ENCODE assay signal across 8 cellular contexts in genomic region chr7:23469150-23469960, GRCh38. TPM values are rescaled to one million over a fixed set of nuclear protein-coding genes. Genes with fewer than 3 reads are reported as not detected.
A peak's percentile ranks its signal among the peaks of the same experiment; 100 is the strongest.
DNase-seq lines count a peak whose midpoint lies in the region; ATAC-seq, FAIRE-seq and TF ChIP-seq lines count a peak whose summit lies in the region.

No MANE protein-coding gene starts in this region.

- H3K56ac ChIP-seq in H1 (replicated peaks; ENCODE audit: insufficient read length, low read depth, low read length), result peak overlapping the region; percentile 65

- peak overlapping the region; percentile 73 for H4K5ac ChIP-seq in H1 (ENCODE audit: insufficient read length, low read depth, low read length)

- no peaks in the 10 kb centered on the region for H3K9me3 Mint-ChIP-seq in Calu3 (ENCODE audit: low read depth, unreplicated experiment)
- H3K9me3 Mint-ChIP-seq in natural killer cell treated with Interleukin-12 subunit alpha and Interleukin-12 subunit beta and Interleukin-15 and Interleukin-18, amount 100 ng/mL, for 72 hours, result no peaks in the 10 kb centered on the region

- peak overlapping the region; percentile 80 for H3K27ac Mint-ChIP-seq in Calu3 (ENCODE audit: unreplicated experiment)
- H3K27ac Mint-ChIP-seq in natural killer cell treated with Interleukin-12 subunit alpha and Interleukin-12 subunit beta and Interleukin-15 and Interleukin-18, amount 100 ng/mL, for 72 hours, result no peak overlapping the region

- H2BK5ac ChIP-seq in H1 (ENCODE audit: low read depth, low read length), result peak overlapping the region; percentile 85

- TF ChIP-seq CTCF in Calu3 (IDR thresholded peaks at IDR 0.05; ENCODE audit: unreplicated experiment), result no peak
- TF ChIP-seq CTCF in H1 (IDR thresholded peaks at IDR 0.05; ENCODE audit: control extremely low read depth in 1 of 3, insufficient read depth in 1 of 3, low read depth in 1 of 3, low read length in 3 of 3), result no peak

- ATAC-seq in natural killer cell treated with Interleukin-12 subunit alpha and Interleukin-12 subunit beta and Interleukin-15 and Interleukin-18, amount 100 ng/mL, for 72 hours, result peak; percentile 11 to 43
- no peak for ATAC-seq in GM21381 (IDR thresholded peaks at IDR 0.05; ENCODE audit: unreplicated experiment)

- peaks cover 0 to 10% (median 4%) of the 10 kb centered on the region in 4 experiments; a peak in 3 of 7 replicates for H3K4me1 ChIP-seq in H1 (replicated peaks in 1 of 4; ENCODE audit: control insufficient read depth in 3 of 4, insufficient read depth in 4 of 4, low read length in 3 of 4)

- TF ChIP-seq RAD21 in H1 (IDR thresholded peaks at IDR 0.05 in 1 of 2, conservative IDR thresholded peaks at IDR 0.05 in 1 of 2; ENCODE audit: low read depth in 2 of 2, low read length in 2 of 2), result no peak; a peak in 1 of 4 replicates

- peak overlapping the region; percentile 89 for H4K91ac ChIP-seq in H1 (replicated peaks; ENCODE audit: insufficient read length, low read length)

- TF ChIP-seq POLR2A in H1 (IDR thresholded peaks at IDR 0.05; ENCODE audit: control extremely low read depth in 1 of 2, low read depth in 2 of 2, low read length in 2 of 2), result no peak

- H3K36me3 Mint-ChIP-seq in Calu3 (ENCODE audit: insufficient read depth, unreplicated experiment), result peaks cover 85% of the 10 kb centered on the region
- H3K36me3 Mint-ChIP-seq in natural killer cell treated with Interleukin-12 subunit alpha and Interleukin-12 subunit beta and Interleukin-15 and Interleukin-18, amount 100 ng/mL, for 72 hours, result peaks cover 5% of the 10 kb centered on the region

- no peak overlapping the region for H2BK15ac ChIP-seq in H1 (ENCODE audit: low read length)

- no TSS peak for BruUV-seq in Calu3 (replicated peaks; lab: Mats Ljungman, UMichigan)

- CTCF ChIA-PET in Calu3 (lab: Charles Lee), result interaction anchor here (1.2 to 1.3 kb wide), 2 partner anchors 111 to 196 kb away, joined by 4 to 5 read pairs; no protein-coding TSS in a partner anchor
- CTCF ChIA-PET in H1 (lab: Charles Lee; ENCODE audit: partially characterized antibody), result no interaction called here

- no peak for FAIRE-seq in H1 (lab: Jason Lieb, UNC)

- H3K9ac ChIP-seq in H1 (replicated peaks in 1 of 4; ENCODE audit: extremely low read depth in 1 of 4, low read depth in 3 of 4, low read length in 3 of 4), result peak overlapping the region; percentile 82 to 99 (median 90)

- H2AK5ac ChIP-seq in H1 (ENCODE audit: low read depth, low read length), result no peak overlapping the region

- H3K18ac ChIP-seq in H1 (ENCODE audit: extremely low read depth, low read length), result peak overlapping the region; percentile 73

- no peak overlapping the region for H2BK12ac ChIP-seq in H1 (ENCODE audit: low read depth, low read length)

- H2BK20ac ChIP-seq in H1 (ENCODE audit: low read length), result no peak overlapping the region

- peaks cover 31% of the 10 kb centered on the region for H3K4me1 Mint-ChIP-seq in Calu3 (ENCODE audit: low read depth, unreplicated experiment)
- peaks cover 30 to 31% of the 10 kb centered on the region in 2 donors for H3K4me1 Mint-ChIP-seq in natural killer cell treated with Interleukin-12 subunit alpha and Interleukin-12 subunit beta and Interleukin-15 and Interleukin-18, amount 100 ng/mL, for 72 hours (ENCODE audit: low read depth in 2 of 2)

- peak overlapping the region; percentile 86 for H3K4me3 Mint-ChIP-seq in Calu3 (ENCODE audit: low read depth, unreplicated experiment)
- peak overlapping the region; percentile 84 for H3K4me3 Mint-ChIP-seq in natural killer cell treated with Interleukin-12 subunit alpha and Interleukin-12 subunit beta and Interleukin-15 and Interleukin-18, amount 100 ng/mL, for 72 hours

- peaks cover 0 to 10% (median 0%) of the 10 kb centered on the region in 4 experiments; a peak in 1 of 8 replicates for H3K36me3 ChIP-seq in H1 (ENCODE audit: control insufficient read depth in 2 of 4, insufficient read depth in 4 of 4, low read length in 3 of 4)

- H3K4me2 ChIP-seq in H1 (ENCODE audit: insufficient read depth in 1 of 2, low read depth in 2 of 2, low read length in 2 of 2), result peak overlapping the region; percentile 90 to 93

- H3K79me1 ChIP-seq in H1 (ENCODE audit: low read depth, low read length), result no peaks in the 10 kb centered on the region

- no peaks in the 10 kb centered on the region for H3K27me3 Mint-ChIP-seq in Calu3 (ENCODE audit: unreplicated experiment)
- peaks cover 42 to 76% of the 10 kb centered on the region in 2 donors for H3K27me3 Mint-ChIP-seq in natural killer cell treated with Interleukin-12 subunit alpha and Interleukin-12 subunit beta and Interleukin-15 and Interleukin-18, amount 100 ng/mL, for 72 hours

- H3K14ac ChIP-seq in H1 (ENCODE audit: insufficient read length), result peak overlapping the region; percentile 70

- H4K20me1 ChIP-seq in H1 (replicated peaks in 1 of 2; ENCODE audit: control insufficient read depth in 1 of 2, insufficient read depth in 2 of 2, low read length in 2 of 2), result peaks cover 9 to 13% of the 10 kb centered on the region in 2 experiments

- H3K9me3 ChIP-seq in H1 (ENCODE audit: insufficient read depth in 2 of 2, low read depth in 1 of 2, low read length in 1 of 2), result no peaks in the 10 kb centered on the region

- no peak for TF ChIP-seq EP300 in H1 (IDR thresholded peaks at IDR 0.05; ENCODE audit: borderline replicate concordance in 1 of 2, low read depth in 2 of 2, low read length in 2 of 2)

- peak; percentile 50 for DNase-seq in Calu3
- DNase-seq in HCEC 1CT, result peak; percentile 38
- DNase-seq in T-helper 9 cell, result peak; percentile 19
- DNase-seq in H1 (ENCODE audit: low read depth in 1 of 2, low spot score in 2 of 2), result peak in 1 of 2 experiments; percentile 52
- DNase-seq in natural killer cell treated with Interleukin-12 subunit alpha and Interleukin-12 subunit beta and Interleukin-15 and Interleukin-18, amount 100 ng/mL, for 72 hours (ENCODE audit: low spot score), result no peak
- no peak for DNase-seq in iPS-NIHi11 (ENCODE audit: low spot score)
- DNase-seq in KG1 (lab: John Stamatoyannopoulos, UW), result no peak

- peak overlapping the region; percentile 19 for H3K4ac ChIP-seq in H1 (replicated peaks; ENCODE audit: insufficient read length, low read depth, low read length)

- H2AFZ ChIP-seq in H1 (ENCODE audit: low read length), result no peak overlapping the region

- H3K27me3 ChIP-seq in H1 (replicated peaks in 1 of 4; ENCODE audit: control insufficient read depth in 3 of 4, extremely low read depth in 1 of 4, insufficient read depth in 3 of 4, low read length in 3 of 4), result no peaks in the 10 kb centered on the region

- 1% methylated on average over 50 of the region's 91 CpGs; no CpG with 5 or more reads in 1 of the 2 experiments for WGBS in H1 (ENCODE audit: extremely low coverage in 1 of 2, insufficient coverage in 1 of 2, insufficient read length in 1 of 2, insufficient replicate concordance in 2 of 2, low coverage in 1 of 2, low lambda C conversion rate in 2 of 2, missing lambda C conversion rate in 1 of 2), 2 experiments

- POLR2A ChIA-PET in H1 (lab: Charles Lee; ENCODE audit: partially characterized antibody), result interaction anchor here (0.9 to 3.3 kb wide), 11 partner anchors 8 to 153 kb away, joined by 3 to 12 read pairs (median 4); partner anchors contain the start of gene TRA2A

- intact Hi-C loops in Calu3 (cut with micrococcal nuclease; ENCODE audit: unreplicated experiment), result no loop called here

- peak overlapping the region; percentile 93; the same call in 1 of the 2 replicates for H4K8ac ChIP-seq in H1 (ENCODE audit: extremely low read depth, insufficient read depth, low read length)

- peak overlapping the region; percentile 81 to 95 (median 88) for H3K4me3 ChIP-seq in H1 (ENCODE audit: extremely low read depth in 1 of 4, insufficient read depth in 2 of 4, low read depth in 3 of 4, low read length in 4 of 4)

- H2BK120ac ChIP-seq in H1 (replicated peaks; ENCODE audit: low read depth, low read length), result peak overlapping the region; percentile 24

- peak overlapping the region; percentile 86; the same call in 1 of the 2 replicates for H3K27ac ChIP-seq in H1 (ENCODE audit: low read depth, low read length)

- H3K23ac ChIP-seq in H1 (ENCODE audit: insufficient read length), result peak overlapping the region; percentile 12

- peaks cover 14% of the 10 kb centered on the region; the same call in 1 of the 2 replicates for H3K23me2 ChIP-seq in H1 (ENCODE audit: low read depth, low read length)

- peaks cover 28 to 80% of the 10 kb centered on the region in 2 experiments for H3K79me2 ChIP-seq in H1 (ENCODE audit: control insufficient read depth in 1 of 2, insufficient read depth in 2 of 2, low read length in 2 of 2)

TF ChIP-seq in H1, 55 proteins besides CTCF, POLR2A, EP300 and RAD21:
- TF ChIP-seq SP1 (IDR thresholded peaks at IDR 0.05; ENCODE audit: low read depth, low read length) (no peak), SIN3A (conservative IDR thresholded peaks at IDR 0.05 in 1 of 2, IDR thresholded peaks at IDR 0.05 in 1 of 2; ENCODE audit: low read depth in 1 of 2, low read length in 2 of 2) (peak; percentile 1 to 71; a peak in 1 of 4 replicates), PHF8 (conservative IDR thresholded peaks at IDR 0.05; ENCODE audit: low read depth, low read length) (0 out of 2 replicates have a peak, but pooled peaks have one; percentile 5), NRF1 (IDR thresholded peaks at IDR 0.05; ENCODE audit: low read depth, low read length) (no peak), TAF1 (IDR thresholded peaks at IDR 0.05; ENCODE audit: low read depth, low read length) (0 out of 2 replicates have a peak, but pooled peaks have one; percentile 21), EZH2 (IDR thresholded peaks at IDR 0.05; ENCODE audit: low read depth, low read length, severe bottlenecking) (no peak), TAF7 (optimal IDR thresholded peaks at IDR 0.05; ENCODE audit: borderline replicate concordance, low read depth, low read length) (peak; percentile 9), HDAC2 (IDR thresholded peaks at IDR 0.05; ENCODE audit: borderline replicate concordance in 1 of 2, low read depth in 2 of 2, low read length in 2 of 2) (0 out of 4 replicates have a peak, but pooled peaks of 1 of the 2 experiments have one; percentile 3), MAFK (IDR thresholded peaks at IDR 0.05; ENCODE audit: low read depth, low read length) (no peak), CHD1 (IDR thresholded peaks at IDR 0.05; ENCODE audit: low read depth, low read length) (peak; percentile 41; the same call in 1 of the 2 replicates)

RNA-seq across cellular contexts. Expression of gene IGF2BP3, which starts 0.9 kb away (rescaled TPM):
- 111 and 114 TPM in 2 replicates for total RNA-seq in Calu3 (2022)
- total RNA-seq in H1 (2021; fragmentation: NEBNext Ultra II Directional; extraction: Animal tissue kit (Norgen Biotek cat#: 25700)), result 190 and 193 TPM in 2 replicates
- polyA plus RNA-seq in H1 (2011; rRNA removed), result 66.3 and 94.6 TPM in 2 replicates
- 104 TPM for polyA plus RNA-seq in H1 (2011; cell fraction: cytosol; rRNA removed)
- polyA plus RNA-seq in H1 (2011; cell fraction: nucleus; rRNA removed), result 157 TPM
- polyA plus RNA-seq in H1 (2012, experiment 1 of 2), result 85.0 to 196 TPM (median 117 TPM) in 4 replicates
- 5.9 TPM for polyA plus RNA-seq in H1 (2012, experiment 2 of 2)
- 133 TPM for polyA plus RNA-seq in H1 (2013, experiment 1 of 2)
- 122 TPM for polyA plus RNA-seq in H1 (2013, experiment 2 of 2)
- polyA minus RNA-seq in H1 (2011; rRNA and poly(A)+ RNA removed), result 185 and 189 TPM in 2 replicates
- polyA minus RNA-seq in H1 (2011; cell fraction: cytosol; rRNA and poly(A)+ RNA removed), result 145 TPM
- polyA minus RNA-seq in H1 (2011; cell fraction: nucleus; rRNA and poly(A)+ RNA removed), result 247 TPM
- total RNA-seq in natural killer cell treated with Interleukin-12 subunit alpha and Interleukin-12 subunit beta and Interleukin-15 and Interleukin-18, amount 100 ng/mL, for 72 hours, result under 1 TPM; 0.31 to 0.95 TPM

Comparison
In these comparisons a context has a peak if more than half of its experiments do, and no peak if none do; other contexts are left out.
1. DNase-seq: peak in Calu3 (single experiment), HCEC 1CT (single experiment) and T-helper 9 cell (single experiment); none in natural killer cell treated with Interleukin-12 subunit alpha and Interleukin-12 subunit beta and Interleukin-15 and Interleukin-18, amount 100 ng/mL, for 72 hours (single experiment), iPS-NIHi11 (single experiment) and KG1 (single experiment).
2. RNA of gene IGF2BP3, which starts 0.9 kb away (total RNA-seq): 190 to 193 TPM in H1 and 111 to 114 TPM in Calu3; 0.31 to 0.95 TPM in natural killer cell treated with Interleukin-12 subunit alpha and Interleukin-12 subunit beta and Interleukin-15 and Interleukin-18, amount 100 ng/mL, for 72 hours; every median in the first group is over 10 times any median in the second.